In the genomic region with DNA sequence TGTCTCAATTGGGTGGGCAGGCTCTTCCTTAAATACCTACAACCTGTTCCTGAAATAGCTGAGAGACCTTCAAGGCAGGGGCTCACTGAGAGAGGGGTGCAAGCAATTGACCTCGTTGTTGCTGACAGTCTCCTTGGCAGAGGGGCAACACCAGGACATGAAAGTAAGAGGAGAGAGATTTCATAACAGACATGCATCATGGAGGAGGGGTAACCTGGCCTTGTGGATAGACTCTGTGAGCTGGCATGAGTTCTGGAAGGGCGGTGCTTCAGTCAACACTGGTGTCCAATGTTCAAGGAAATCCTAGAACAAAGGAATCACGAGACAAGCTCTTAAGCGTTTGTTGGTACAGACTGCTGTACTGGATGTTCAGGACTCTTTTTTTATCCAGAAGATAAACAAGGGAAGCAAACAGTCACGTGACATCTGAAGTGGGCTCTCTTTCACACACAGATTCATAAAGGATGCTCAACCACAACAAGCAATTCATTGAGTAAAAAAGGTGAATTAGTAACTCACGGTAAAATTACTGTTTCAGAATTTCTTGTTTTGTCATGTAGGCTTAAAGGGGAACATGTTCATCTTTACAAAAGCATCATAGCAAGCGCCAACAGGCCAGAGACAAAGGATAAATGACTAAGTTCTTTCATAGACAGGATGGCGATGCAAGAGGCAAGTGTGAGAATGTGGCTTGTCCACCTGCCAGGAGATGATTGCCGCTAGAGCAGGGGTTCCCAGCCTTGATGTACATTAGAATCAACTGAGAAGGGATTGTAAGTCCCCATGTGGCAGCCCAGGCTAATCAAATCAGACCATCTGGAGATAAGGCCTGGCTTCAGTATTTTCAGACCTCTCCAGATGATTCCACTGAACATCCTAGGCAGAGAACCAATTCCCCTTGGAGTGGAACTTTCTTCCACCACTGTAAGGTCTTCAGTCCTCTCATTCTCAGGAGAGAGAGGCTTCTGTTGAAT, we compare ENCODE assay signal across 11 cellular contexts. TPM values are rescaled to one million over a fixed set of nuclear protein-coding genes. Genes with fewer than 3 reads are reported as not detected.
DNase-seq lines count a peak whose midpoint lies in the region; ATAC-seq and TF ChIP-seq lines count a peak whose summit lies in the region.
"Had no signal": no experiment of that assay in that cellular context is flagged by ENCODE, and none has a peak within 500 bp of the region (broad histone marks: within the 10 kb centered on the region; RNA-seq: fewer than 3 reads in every experiment).

No MANE protein-coding gene starts in this region.

- TF ChIP-seq CTCF in body of pancreas (IDR thresholded peaks at IDR 0.05) (no peak), right lobe of liver (IDR thresholded peaks at IDR 0.05) (no peak), dorsolateral prefrontal cortex (IDR thresholded peaks at IDR 0.05 in 54 of 56, conservative IDR thresholded peaks at IDR 0.05 in 2 of 56; ENCODE audit: low read depth in 1 of 56, partially characterized antibody in 56 of 56) (no peak)
- TF ChIP-seq CTCF in activated CD8-positive, alpha-beta T cell treated with anti-CD3 and anti-CD28 coated beads for 36 hours (IDR thresholded peaks at IDR 0.05) = no peak

- H3K4me1 Mint-ChIP-seq in activated CD8-positive, alpha-beta T cell treated with anti-CD3 and anti-CD28 coated beads for 36 hours (ENCODE audit: low read depth) = peaks cover 2% of the 10 kb centered on the region
- H3K4me1 Mint-ChIP-seq: activated B cell treated with CpG ODN at 0.5 μM for 24 hours had no signal

- TF ChIP-seq POLR2A in body of pancreas (IDR thresholded peaks at IDR 0.05) (no peak), right lobe of liver (IDR thresholded peaks at IDR 0.05) (no peak)

- H3K4me3 ChIP-seq in body of pancreas (no peak overlapping the region), right lobe of liver (no peak overlapping the region), dorsolateral prefrontal cortex (no peak overlapping the region)

- H3K36me3 ChIP-seq in body of pancreas (replicated peaks in 1 of 2; ENCODE audit: insufficient read depth in 1 of 2, low read depth in 2 of 2) = no peaks in the 10 kb centered on the region
- no peaks in the 10 kb centered on the region for H3K36me3 ChIP-seq in right lobe of liver

- ATAC-seq in body of pancreas (peak; percentile 93), right lobe of liver (peak; percentile 46 to 93 (median 66))
- ATAC-seq in activated CD8-positive, alpha-beta T cell treated with anti-CD3 and anti-CD28 coated beads for 36 hours = no peak

- intact Hi-C loops in body of pancreas (cut with DNase I) = no loop called here
- intact Hi-C loops in right lobe of liver (cut with DNase I) = no loop called here
- intact Hi-C loops in activated CD8-positive, alpha-beta T cell treated with anti-CD3 and anti-CD28 coated beads for 36 hours (cut with micrococcal nuclease) = no loop called here
- intact Hi-C loops in dorsolateral prefrontal cortex (cut with DNase I) = no loop called here

- CTCF ChIA-PET in activated CD8-positive, alpha-beta T cell treated with anti-CD3 and anti-CD28 coated beads for 36 hours (lab: Charles Lee) = interaction anchor here (1.2 to 1.3 kb wide), 2 partner anchors 25 to 46 kb away, joined by 4 read pairs; no protein-coding TSS in a partner anchor

- peaks cover 30% of the 10 kb centered on the region for H3K4me1 ChIP-seq in body of pancreas
- H3K4me1 ChIP-seq in right lobe of liver = no peaks in the 10 kb centered on the region

- no peak overlapping the region for H3K4me3 Mint-ChIP-seq in activated CD8-positive, alpha-beta T cell treated with anti-CD3 and anti-CD28 coated beads for 36 hours
- H3K4me3 Mint-ChIP-seq: activated B cell treated with CpG ODN at 0.5 μM for 24 hours; CD4-positive, CD25-positive, alpha-beta regulatory T cell had no signal

- H3K27me3 Mint-ChIP-seq in activated CD8-positive, alpha-beta T cell treated with anti-CD3 and anti-CD28 coated beads for 36 hours = peaks cover 18% of the 10 kb centered on the region

- no peaks in the 10 kb centered on the region for H3K36me3 Mint-ChIP-seq in activated CD8-positive, alpha-beta T cell treated with anti-CD3 and anti-CD28 coated beads for 36 hours (ENCODE audit: low read depth)
- H3K36me3 Mint-ChIP-seq: CD4-positive, CD25-positive, alpha-beta regulatory T cell had no signal

- DNase-seq in DMS53 treated with DMSO at 0.1 percent for 48 hours (lab: John Stamatoyannopoulos, UW; ENCODE audit: unreplicated experiment) = peak; percentile 99
- DNase-seq in NCI-H2029 treated with DMSO at 0.1 percent for 48 hours (lab: John Stamatoyannopoulos, UW) = peak; percentile 98
- DNase-seq in body of pancreas = peak; percentile 65 to 87 (median 82)
- DNase-seq in right lobe of liver = peak in 2 of 3 donors; percentile 52 to 63
- DNase-seq in activated CD8-positive, alpha-beta T cell treated with anti-CD3 and anti-CD28 coated beads for 36 hours = no peak
- no peak for DNase-seq in T1000 (lab: John Stamatoyannopoulos, UW)
- DNase-seq in dorsolateral prefrontal cortex = no peak
- no peak for DNase-seq in NK-92 treated with Interleukin-12 subunit alpha and Interleukin-12 subunit beta, amount 100 ng/mL, for 24 hours (lab: John Stamatoyannopoulos, UW)
- DNase-seq: activated B cell treated with CpG ODN at 0.5 μM for 24 hours; CD4-positive, CD25-positive, alpha-beta regulatory T cell; nucleus accumbens had no signal

- H3K9me3 Mint-ChIP-seq in activated CD8-positive, alpha-beta T cell treated with anti-CD3 and anti-CD28 coated beads for 36 hours = no peaks in the 10 kb centered on the region
- H3K9me3 Mint-ChIP-seq: activated B cell treated with CpG ODN at 0.5 μM for 24 hours; CD4-positive, CD25-positive, alpha-beta regulatory T cell had no signal

- H3K9me3 ChIP-seq in body of pancreas = no peaks in the 10 kb centered on the region
- H3K9me3 ChIP-seq in right lobe of liver = no peaks in the 10 kb centered on the region

- H3K27ac ChIP-seq in body of pancreas (peak overlapping the region in 2 of 4 donors; percentile 27 to 47), right lobe of liver (no peak overlapping the region), dorsolateral prefrontal cortex (peak overlapping the region in 3 of 59 donors; percentile 25 to 49 (median 36))

- H3K27ac Mint-ChIP-seq in activated CD8-positive, alpha-beta T cell treated with anti-CD3 and anti-CD28 coated beads for 36 hours = no peak overlapping the region
- H3K27ac Mint-ChIP-seq: activated B cell treated with CpG ODN at 0.5 μM for 24 hours; CD4-positive, CD25-positive, alpha-beta regulatory T cell had no signal

- WGBS in body of pancreas, 2 donors = 49 to 52% methylated on average over 9 of the region's 9 CpGs
- 49% methylated on average over 8 of the region's 9 CpGs for WGBS in right lobe of liver (ENCODE audit: insufficient coverage, low coverage, low lambda C conversion rate, missing lambda C conversion rate)

- POLR2A ChIA-PET in activated CD8-positive, alpha-beta T cell treated with anti-CD3 and anti-CD28 coated beads for 36 hours (lab: Charles Lee) = no interaction called here

- H3K27me3 ChIP-seq in body of pancreas (no peaks in the 10 kb centered on the region), right lobe of liver (no peaks in the 10 kb centered on the region), dorsolateral prefrontal cortex (no peaks in the 10 kb centered on the region)

RNA-seq across cellular contexts. Expression of a gene that starts 20.7 kb away (rescaled TPM):
- total RNA-seq in body of pancreas (10 to 100 TPM in 1 of 2 donors, 1 to 10 TPM in 1; 5.9 to 12.7 TPM), right lobe of liver (10 to 100 TPM in 1 of 6 experiments, 1 to 10 TPM in 5; 7.4 to 12.2 (median 9.0) TPM), dorsolateral prefrontal cortex (10 to 100 TPM; 11.5 to 36.8 (median 22.4) TPM)
- 10 to 100 TPM; 20.2 to 22.0 TPM for total RNA-seq in activated CD8-positive, alpha-beta T cell treated with anti-CD3 and anti-CD28 coated beads for 36 hours

RNA-seq across cellular contexts. Expression of a gene that starts 20.8 kb away (rescaled TPM):
- total RNA-seq in body of pancreas = 10 to 100 TPM in 1 of 2 donors, 1 to 10 TPM in 1; 4.2 to 27.4 TPM
- 10 to 100 TPM in 3 of 6 experiments, 1 to 10 TPM in 3; 6.0 to 16.5 (median 10.6) TPM for total RNA-seq in right lobe of liver
- total RNA-seq in activated CD8-positive, alpha-beta T cell treated with anti-CD3 and anti-CD28 coated beads for 36 hours = 10 to 100 TPM; 30.6 to 34.6 TPM
- 10 to 100 TPM; 11.8 to 28.0 (median 18.2) TPM for total RNA-seq in dorsolateral prefrontal cortex

RNA-seq across cellular contexts. Expression of a gene that starts 46.5 kb away (rescaled TPM):
- total RNA-seq in body of pancreas (100 to 1,000 TPM; 147 to 346 TPM), right lobe of liver (100 to 1,000 TPM; 157 to 250 (median 198) TPM), dorsolateral prefrontal cortex (100 to 1,000 TPM; 164 to 273 (median 215) TPM)
- 1,000 to 10,000 TPM; 1,122 to 1,184 TPM for total RNA-seq in activated CD8-positive, alpha-beta T cell treated with anti-CD3 and anti-CD28 coated beads for 36 hours

Comparison
In these comparisons a context has a peak if more than half of its experiments do, and no peak if none do; other contexts are left out.
1. DNase-seq: peak in DMS53 treated with DMSO at 0.1 percent for 48 hours (single experiment), NCI-H2029 treated with DMSO at 0.1 percent for 48 hours (single experiment), body of pancreas (4 of 4) and right lobe of liver (2 of 3); none in activated CD8-positive, alpha-beta T cell treated with anti-CD3 and anti-CD28 coated beads for 36 hours (single experiment), T1000 (single experiment), dorsolateral prefrontal cortex (0 of 10) and NK-92 treated with Interleukin-12 subunit alpha and Interleukin-12 subunit beta, amount 100 ng/mL, for 24 hours (single experiment).